Comparison of ENCODE assay signal across 11 cellular contexts in genomic region chr15:44715142-44715796, GRCh38. TPM values are rescaled to one million over a fixed set of nuclear protein-coding genes. Genes with fewer than 3 reads are reported as not detected.
DNase-seq lines count a peak whose midpoint lies in the region; ATAC-seq and TF ChIP-seq lines count a peak whose summit lies in the region.
"Had no signal": no experiment of that assay in that cellular context is flagged by ENCODE, and none has a peak within 500 bp of the region (broad histone marks: within the 10 kb centered on the region; RNA-seq: fewer than 3 reads in every experiment).

No MANE protein-coding gene starts in this region.

- no peak overlapping the region for H3K4me3 ChIP-seq in Panc1 (ENCODE audit: low read depth in 2 of 2, low read length in 2 of 2)
- peak overlapping the region in 3 of 4 donors; percentile 17 to 98 (median 96) for H3K4me3 ChIP-seq in esophagus muscularis mucosa
- H3K4me3 ChIP-seq in adrenal gland = peak overlapping the region in 1 of 4 donors; percentile 92
- H3K4me3 ChIP-seq: lung had no signal

- TF ChIP-seq EP300 in esophagus muscularis mucosa (IDR thresholded peaks at IDR 0.05) = no peak

- H3K9me3 ChIP-seq in Panc1 (ENCODE audit: control insufficient read depth, insufficient read depth, low read depth, low read length) (no peaks in the 10 kb centered on the region), esophagus muscularis mucosa (no peaks in the 10 kb centered on the region), adrenal gland (replicated peaks in 1 of 3) (no peaks in the 10 kb centered on the region)

- DNase-seq in activated T-cell treated with anti-CD3 and anti-CD28 coated beads, Interleukin-2, amount 50 U/mL, for 4 hours = no peak
- DNase-seq in activated T-cell treated with anti-CD3 and anti-CD28 coated beads for 4 hours = no peak
- DNase-seq in Panc1 (ENCODE audit: low read depth, low spot score) = no peak
- no peak for DNase-seq in esophagus muscularis mucosa (ENCODE audit: extremely low spot score)
- no peak for DNase-seq in substantia nigra (lab: John Stamatoyannopoulos, UW)
- DNase-seq in adrenal gland = no peak
- no peak for DNase-seq in AG20443 (ENCODE audit: low spot score)
- DNase-seq: NCI-H187 had no signal

- CTCF ChIA-PET in Panc1 (lab: Charles Lee) = no interaction called here

- peaks cover 30% of the 10 kb centered on the region for H3K36me3 ChIP-seq in Panc1 (ENCODE audit: control insufficient read depth, insufficient read depth, low read length)
- peaks cover 22 to 55% (median 45%) of the 10 kb centered on the region in 4 donors for H3K36me3 ChIP-seq in esophagus muscularis mucosa
- peaks cover 0 to 46% of the 10 kb centered on the region in 2 donors for H3K36me3 ChIP-seq in adrenal gland (replicated peaks in 1 of 2)

- no peak for TF ChIP-seq CTCF in Panc1 (IDR thresholded peaks at IDR 0.05)
- TF ChIP-seq CTCF in esophagus muscularis mucosa (IDR thresholded peaks at IDR 0.05) = no peak
- no peak for TF ChIP-seq CTCF in adrenal gland (IDR thresholded peaks at IDR 0.05)

- H3K4me1 ChIP-seq in Panc1 (ENCODE audit: control insufficient read depth, insufficient read depth, low read length) = peaks cover 34% of the 10 kb centered on the region
- H3K4me1 ChIP-seq in esophagus muscularis mucosa = peaks cover 37 to 53% (median 43%) of the 10 kb centered on the region in 4 donors
- peaks cover 5 to 42% of the 10 kb centered on the region in 2 donors for H3K4me1 ChIP-seq in adrenal gland (replicated peaks in 1 of 2)

- ATAC-seq in activated T-cell treated with anti-CD3 and anti-CD28 coated beads, Interleukin-2, amount 50 U/mL, for 4 hours = peak; percentile 6 to 7
- ATAC-seq in Panc1 = no peak
- no peak for ATAC-seq in GM19452 (IDR thresholded peaks at IDR 0.05; ENCODE audit: unreplicated experiment)
- ATAC-seq: sciatic nerve had no signal

- TF ChIP-seq POLR2A in esophagus muscularis mucosa (IDR thresholded peaks at IDR 0.05; ENCODE audit: low read depth) (no peak), adrenal gland (IDR thresholded peaks at IDR 0.05) (no peak)

- H3K4me1 Mint-ChIP-seq in activated T-cell treated with anti-CD3 and anti-CD28 coated beads, Interleukin-2, amount 50 U/mL, for 4 hours (ENCODE audit: low read depth) = peaks cover 58% of the 10 kb centered on the region

- peaks cover 67% of the 10 kb centered on the region for H3K36me3 Mint-ChIP-seq in activated T-cell treated with anti-CD3 and anti-CD28 coated beads, Interleukin-2, amount 50 U/mL, for 4 hours (ENCODE audit: insufficient read depth)

- H3K4me3 Mint-ChIP-seq in activated T-cell treated with anti-CD3 and anti-CD28 coated beads, Interleukin-2, amount 50 U/mL, for 4 hours = peak overlapping the region; percentile 99

- H3K27me3 ChIP-seq in Panc1 (ENCODE audit: control insufficient read depth, insufficient read depth, low read length) = no peaks in the 10 kb centered on the region
- no peaks in the 10 kb centered on the region for H3K27me3 ChIP-seq in esophagus muscularis mucosa
- H3K27me3 ChIP-seq in adrenal gland = no peaks in the 10 kb centered on the region

- in situ Hi-C loops in Panc1 (cut with HindIII; ENCODE audit: low pct_unique_long_range_greater_than_20kb, low sequenced_read_pairs) = no loop called here

- intact Hi-C loops in Panc1 (cut with micrococcal nuclease; ENCODE audit: unreplicated experiment) (no loop called here), esophagus muscularis mucosa (cut with DNase I) (no loop called here), adrenal gland (cut with DNase I) (no loop called here)

- POLR2A ChIA-PET in Panc1 (lab: Charles Lee) = no interaction called here

- no TSS peak for BruUV-seq in Panc1 (replicated peaks; lab: Mats Ljungman, UMichigan)

- H3K9me3 Mint-ChIP-seq in activated T-cell treated with anti-CD3 and anti-CD28 coated beads, Interleukin-2, amount 50 U/mL, for 4 hours = no peaks in the 10 kb centered on the region

- H3K27me3 Mint-ChIP-seq in activated T-cell treated with anti-CD3 and anti-CD28 coated beads, Interleukin-2, amount 50 U/mL, for 4 hours (ENCODE audit: low read depth) = no peaks in the 10 kb centered on the region

- H3K27ac ChIP-seq in Panc1 (ENCODE audit: low read length) (peak overlapping the region; percentile 35; the same call in 1 of the 2 replicates), esophagus muscularis mucosa (replicated peaks in 1 of 4) (peak overlapping the region in 2 of 4 donors; percentile 36 to 100), substantia nigra (ENCODE audit: low read depth, low read length, poor library complexity, severe bottlenecking) (peak overlapping the region; percentile 5), adrenal gland (peak overlapping the region in 2 of 5 donors; percentile 7 to 99)

- WGBS in esophagus muscularis mucosa = 76% methylated on average over 6 of the region's 6 CpGs
- WGBS in adrenal gland, 4 donors = 67 to 74% (median 73%) methylated on average over 6 of the region's 6 CpGs

RNA-seq across cellular contexts. Expression of gene B2M, which starts 4.0 kb away (rescaled TPM):
- 1,000 to 10,000 TPM; 3,850 to 4,350 (median 4,124) TPM for total RNA-seq in activated T-cell treated with anti-CD3 and anti-CD28 coated beads, Interleukin-2, amount 50 U/mL, for 4 hours
- total RNA-seq in Panc1 (2021; ENCODE audit: unreplicated experiment) (914 TPM), esophagus muscularis mucosa (1,000 to 10,000 TPM; 1,352 to 2,424 (median 1,510) TPM), adrenal gland (1,000 to 10,000 TPM; 1,793 to 6,421 (median 3,354) TPM)
- 836 TPM for polyA plus RNA-seq in Panc1 (2012; ENCODE audit: insufficient read length)
- polyA plus RNA-seq in adrenal gland = 1,000 to 10,000 TPM; 1,063 to 5,117 (median 1,725) TPM

RNA-seq across cellular contexts. Expression of gene PATL2, which starts 4.1 kb away (rescaled TPM):
- 1 to 10 TPM; 3.6 to 5.2 (median 3.9) TPM for total RNA-seq in activated T-cell treated with anti-CD3 and anti-CD28 coated beads, Interleukin-2, amount 50 U/mL, for 4 hours
- total RNA-seq in Panc1 (2021; ENCODE audit: unreplicated experiment) (0.49 TPM), esophagus muscularis mucosa (under 1 TPM; 0.19 to 0.50 (median 0.41) TPM), adrenal gland (1 to 10 TPM in 7 of 8 donors, under 1 TPM in 1; 0.42 to 5.6 (median 2.7) TPM)
- not detected for polyA plus RNA-seq in Panc1 (2012; ENCODE audit: insufficient read length)
- polyA plus RNA-seq in adrenal gland = 10 to 100 TPM in 2 of 3 donors, 1 to 10 TPM in 1; 1.3 to 18.3 (median 17.5) TPM

RNA-seq across cellular contexts. Expression of gene TRIM69, which starts 21.1 kb away (rescaled TPM):
- total RNA-seq in activated T-cell treated with anti-CD3 and anti-CD28 coated beads, Interleukin-2, amount 50 U/mL, for 4 hours = 10 to 100 TPM; 45.4 to 58.2 (median 46.4) TPM
- 16.7 TPM for total RNA-seq in Panc1 (2021; ENCODE audit: unreplicated experiment)
- polyA plus RNA-seq in Panc1 (2012; ENCODE audit: insufficient read length) = 14.9 TPM
- total RNA-seq in esophagus muscularis mucosa = 10 to 100 TPM; 20.3 to 23.3 (median 21.9) TPM
- 10 to 100 TPM in 6 of 8 donors, 1 to 10 TPM in 2; 7.2 to 38.8 (median 19.2) TPM for total RNA-seq in adrenal gland
- 10 to 100 TPM; 16.9 to 34.7 (median 18.3) TPM for polyA plus RNA-seq in adrenal gland

RNA-seq across cellular contexts. Expression of gene SPG11, which starts 51.8 kb away (rescaled TPM):
- 10 to 100 TPM; 36.9 to 37.3 (median 37.1) TPM for total RNA-seq in activated T-cell treated with anti-CD3 and anti-CD28 coated beads, Interleukin-2, amount 50 U/mL, for 4 hours
- total RNA-seq in Panc1 (2021; ENCODE audit: unreplicated experiment) = 55.0 TPM
- polyA plus RNA-seq in Panc1 (2012; ENCODE audit: insufficient read length) = 42.1 TPM
- 10 to 100 TPM; 40.4 to 80.6 (median 55.2) TPM for total RNA-seq in esophagus muscularis mucosa
- total RNA-seq in adrenal gland = 100 to 1,000 TPM in 1 of 8 donors, 10 to 100 TPM in 7; 48.5 to 122 (median 80.9) TPM
- 10 to 100 TPM; 43.0 to 76.1 (median 66.3) TPM for polyA plus RNA-seq in adrenal gland

Comparison
In these comparisons a context has a peak if more than half of its experiments do, and no peak if none do; other contexts are left out.
1. ATAC-seq: peak in activated T-cell treated with anti-CD3 and anti-CD28 coated beads, Interleukin-2, amount 50 U/mL, for 4 hours (2 of 2); none in Panc1 (single experiment) and GM19452 (single experiment).
2. H3K4me3 ChIP-seq: peak in esophagus muscularis mucosa (3 of 4); none in Panc1 (0 of 2).